8 cellular contexts compared by ENCODE assay signal in the genomic region with DNA sequence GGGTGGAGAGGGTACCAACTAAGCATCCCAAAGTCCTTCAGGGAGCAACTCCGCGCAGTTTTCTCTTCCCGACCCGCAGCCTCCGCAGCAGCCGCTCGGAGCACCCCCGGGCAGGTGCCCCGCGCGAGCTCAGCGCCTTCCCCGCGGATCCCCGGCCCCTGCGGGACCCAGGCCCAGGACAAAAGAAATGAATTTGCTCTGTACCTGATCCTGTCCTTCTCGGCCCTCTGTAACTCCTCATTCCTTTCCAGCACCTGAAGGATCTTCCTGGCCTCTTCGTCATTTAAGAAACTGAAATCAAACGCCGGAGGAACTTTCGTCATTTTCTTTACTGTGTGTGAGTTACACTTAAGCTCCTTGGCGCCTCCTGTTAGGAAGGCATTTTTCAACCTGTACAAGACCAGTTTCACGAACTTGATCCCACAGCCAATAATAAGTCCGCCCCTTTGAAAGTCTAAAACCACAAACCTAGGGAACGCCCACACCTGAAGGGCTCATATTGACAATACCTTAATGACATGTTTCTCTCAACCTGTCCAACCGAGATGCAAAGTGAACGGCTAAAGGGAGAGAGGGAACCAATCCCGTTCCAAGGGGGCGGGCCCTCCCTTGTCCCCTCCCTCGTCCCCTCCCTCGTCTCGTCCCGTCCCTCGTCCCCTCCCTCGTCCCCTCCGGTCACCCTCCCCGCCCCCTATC. TPM values are rescaled to one million over a fixed set of nuclear protein-coding genes. Genes with fewer than 3 reads are reported as not detected.
DNase-seq lines count a peak whose midpoint lies in the region; ATAC-seq and TF ChIP-seq lines count a peak whose summit lies in the region.

A gene with protein sequence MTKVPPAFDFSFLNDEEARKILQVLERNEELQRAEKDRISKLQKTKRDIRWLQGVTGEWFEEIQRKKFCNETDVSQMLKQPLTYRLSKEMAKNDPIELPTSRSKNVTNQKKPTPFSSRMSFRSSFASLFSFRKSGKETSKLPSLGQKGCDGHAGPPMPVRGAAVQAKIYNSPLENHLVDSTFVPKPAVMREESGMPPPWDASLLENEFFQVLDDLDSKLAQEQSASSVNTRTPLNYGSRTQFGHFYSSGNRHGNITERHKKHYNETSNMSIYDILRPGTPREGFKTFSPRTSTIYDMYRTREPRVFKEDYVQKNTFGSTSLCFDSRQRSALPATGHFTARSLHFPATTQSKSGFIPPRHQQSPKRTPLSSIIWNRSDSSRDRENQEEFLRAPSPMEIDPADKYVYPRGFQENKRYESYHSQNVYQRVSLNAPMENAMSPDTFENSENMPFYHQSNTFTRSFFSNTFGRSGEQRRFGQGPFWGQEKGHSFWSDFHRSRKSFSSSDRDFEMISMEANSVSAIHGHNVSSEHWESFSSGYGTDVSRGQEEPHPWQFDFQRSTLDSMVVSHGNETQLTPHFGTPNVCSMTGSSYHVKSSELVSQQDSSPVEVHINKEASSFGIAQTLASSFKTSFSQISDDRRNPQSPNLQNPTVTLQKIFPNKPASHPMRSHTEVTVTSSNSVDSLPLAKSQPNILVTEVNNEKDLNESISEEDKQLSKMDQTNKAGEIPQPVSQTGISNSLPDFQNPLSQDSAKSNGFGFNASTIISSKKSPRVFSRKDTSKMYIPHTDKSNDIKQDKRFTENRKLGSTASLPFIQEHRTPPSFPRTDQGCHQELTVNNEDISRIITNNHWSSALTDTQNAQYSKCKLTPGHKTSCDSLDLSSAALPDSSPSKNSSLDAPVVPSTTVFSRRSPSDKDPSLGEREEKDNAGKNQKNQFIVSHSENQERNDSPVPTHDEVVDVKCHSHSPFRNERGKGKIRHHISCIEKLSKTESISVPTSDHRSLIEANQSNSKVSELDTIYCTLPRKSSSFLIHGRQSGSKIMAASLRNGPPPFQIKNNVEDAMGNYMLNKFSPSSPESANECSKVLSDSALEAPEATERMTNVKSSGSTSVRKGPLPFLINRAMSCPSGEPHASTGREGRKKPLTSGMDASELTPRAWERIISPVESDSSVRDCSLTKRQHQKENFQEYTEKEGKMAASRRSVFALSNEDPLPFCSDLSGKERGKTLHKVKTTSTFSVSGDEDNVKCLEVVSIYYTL (N-terminal part only) (minus strand): TSS at position 555 of the 696 bp plus-strand sequence. CDS start 232 bp downstream, at position 323.

- TF ChIP-seq CTCF in GM13977 (IDR thresholded peaks at IDR 0.05; ENCODE audit: extremely low read depth, insufficient read depth, missing control alignments) (no peak), right atrium auricular region (IDR thresholded peaks at IDR 0.05) (no peak), progenitor cell of endocrine pancreas (IDR thresholded peaks at IDR 0.05; ENCODE audit: unreplicated experiment) (no peak)

- H3K9me3 ChIP-seq in T-helper 17 cell (ENCODE audit: control insufficient read depth, low read length, poor library complexity, severe bottlenecking) (no peaks in the 10 kb centered on the region), right atrium auricular region (no peaks in the 10 kb centered on the region)

- peaks cover 18% of the 10 kb centered on the region for H3K4me1 Mint-ChIP-seq in T-helper 17 cell
- peaks cover 51% of the 10 kb centered on the region for H3K4me1 Mint-ChIP-seq in progenitor cell of endocrine pancreas (ENCODE audit: low read depth)

- ATAC-seq in HG02884 (IDR thresholded peaks at IDR 0.05; ENCODE audit: unreplicated experiment), result peak; percentile 94
- ATAC-seq in T-helper 17 cell, result peak; percentile 96

- peak within 1 kb of the TSS; percentile 96 for H3K27ac Mint-ChIP-seq in T-helper 17 cell
- peak within 1 kb of the TSS; percentile 99 for H3K27ac Mint-ChIP-seq in progenitor cell of endocrine pancreas

- H3K4me1 ChIP-seq in right atrium auricular region, result peaks cover 0 to 7% of the 10 kb centered on the region in 2 donors
- no peaks in the 10 kb centered on the region for H3K4me1 ChIP-seq in urinary bladder (ENCODE audit: insufficient read depth)

- H3K27me3 Mint-ChIP-seq in T-helper 17 cell, result peaks cover 18% of the 10 kb centered on the region
- no peaks in the 10 kb centered on the region for H3K27me3 Mint-ChIP-seq in progenitor cell of endocrine pancreas

- no peaks in the 10 kb centered on the region for H3K9me3 Mint-ChIP-seq in progenitor cell of endocrine pancreas (ENCODE audit: low read depth)

- H3K36me3 ChIP-seq in right atrium auricular region (no peaks in the 10 kb centered on the region), urinary bladder (ENCODE audit: insufficient read depth) (no peaks in the 10 kb centered on the region)

- H3K36me3 Mint-ChIP-seq in T-helper 17 cell (ENCODE audit: low read depth) (peaks cover 6% of the 10 kb centered on the region), progenitor cell of endocrine pancreas (ENCODE audit: insufficient read depth) (no peaks in the 10 kb centered on the region)

- H3K4me3 ChIP-seq in right atrium auricular region, result peak within 1 kb of the TSS; percentile 52 to 67
- peak within 1 kb of the TSS; percentile 72 for H3K4me3 ChIP-seq in urinary bladder (ENCODE audit: low read depth, low read length)

- H3K27ac ChIP-seq in right atrium auricular region (peak within 1 kb of the TSS; percentile 26 to 30), urinary bladder (ENCODE audit: low read depth) (peak within 1 kb of the TSS; percentile 60)

- in situ Hi-C loops in GM13977 (cut with MboI; ENCODE audit: low pct_unique_long_range_greater_than_20kb, low sequenced_read_pairs, unreplicated experiment), result no loop called here

- under 1% methylated on average over 37 of the region's 37 CpGs for WGBS in urinary bladder

- H3K4me3 Mint-ChIP-seq in T-helper 17 cell (peak within 1 kb of the TSS; percentile 99), progenitor cell of endocrine pancreas (ENCODE audit: low read depth) (peak within 1 kb of the TSS; percentile 94)

- H3K27me3 ChIP-seq in right atrium auricular region, result no peaks in the 10 kb centered on the region

- peak; percentile 92 for DNase-seq in GM13977 (ENCODE audit: low spot score)
- DNase-seq in NCI-H1436 treated with DMSO at 0.1 percent for 48 hours (lab: John Stamatoyannopoulos, UW), result peak; percentile 99
- DNase-seq in T-helper 17 cell, result peak; percentile 48 to 72 (median 70)
- peak in 54 of 58 donors; percentile 4 to 82 (median 54) for DNase-seq in anterior cingulate cortex (lab: John Stamatoyannopoulos, UW)
- peak; percentile 85 for DNase-seq in right atrium auricular region (ENCODE audit: low spot score)
- peak; percentile 93 for DNase-seq in progenitor cell of endocrine pancreas (ENCODE audit: low spot score, unreplicated experiment)

RNA-seq across cellular contexts. Expression of the gene that starts here (rescaled TPM):
- total RNA-seq in T-helper 17 cell (1 to 10 TPM in 1 of 2 donors, under 1 TPM in 1; 0.96 to 1.3 TPM), right atrium auricular region (1 to 10 TPM; 1.4 to 2.8 TPM), progenitor cell of endocrine pancreas (32.8 and 35.0 TPM in 2 replicates), urinary bladder (5.1 TPM)
- 0.33 TPM for polyA plus RNA-seq in urinary bladder

Comparison
In these comparisons a context has a peak if more than half of its experiments do, and no peak if none do; other contexts are left out.
1. Peak in every context shown above with its lines: DNase-seq, ATAC-seq, H3K4me3 ChIP-seq and H3K27ac ChIP-seq.